ENCODE assay signal across 1 cellular context in the genomic region with DNA sequence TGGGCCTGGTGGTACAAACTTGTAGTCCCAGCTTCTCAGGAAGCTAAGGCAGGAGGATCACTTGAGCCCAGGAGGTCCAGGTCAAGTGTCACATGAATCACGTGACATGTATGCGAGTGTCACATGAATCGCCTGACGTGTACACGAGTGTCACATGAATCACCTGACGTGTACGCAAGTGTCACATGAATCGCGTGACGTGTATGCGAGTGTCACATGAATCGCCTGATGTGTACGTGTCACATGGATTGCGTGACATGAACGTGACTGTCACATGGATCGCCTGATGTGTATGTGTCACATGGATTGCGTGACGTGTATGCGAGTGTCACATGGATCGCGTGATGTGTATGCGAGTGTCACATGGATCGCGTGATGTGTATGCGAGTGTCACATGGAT.
A peak's percentile ranks its signal among the peaks of the same experiment; 100 is the strongest.
TF ChIP-seq lines count a peak whose summit lies in the region.

No MANE protein-coding gene starts in this region.

TF ChIP-seq in HepG2, 621 proteins besides CTCF, POLR2A, EP300 and RAD21 (continued from another document):
- no peak for TF ChIP-seq ZNF816 (CRISPR knock-in tag; IDR thresholded peaks at IDR 0.05; ENCODE audit: borderline replicate concordance)
- TF ChIP-seq PBX3 (CRISPR knock-in tag; IDR thresholded peaks at IDR 0.05; ENCODE audit: borderline replicate concordance), result no peak
- TF ChIP-seq ZNF30 (CRISPR knock-in tag; IDR thresholded peaks at IDR 0.05), result no peak
- no peak for TF ChIP-seq SKI (IDR thresholded peaks at IDR 0.05; ENCODE audit: partially characterized antibody)
- no peak for TF ChIP-seq E2F1 (CRISPR knock-in tag; IDR thresholded peaks at IDR 0.05)
- no peak for TF ChIP-seq ZNF724P (CRISPR knock-in tag; IDR thresholded peaks at IDR 0.05; ENCODE audit: borderline replicate concordance)
- TF ChIP-seq ZNF430 (CRISPR knock-in tag; IDR thresholded peaks at IDR 0.05), result no peak
- peak; percentile 58; the same call in 1 of the 2 replicates for TF ChIP-seq CREB1 (IDR thresholded peaks at IDR 0.05)
- no peak for TF ChIP-seq CREB1 (CRISPR knock-in tag; IDR thresholded peaks at IDR 0.05)
- no peak for TF ChIP-seq PPARG (CRISPR knock-in tag; conservative IDR thresholded peaks at IDR 0.05)
- TF ChIP-seq RBFOX2 (IDR thresholded peaks at IDR 0.05; ENCODE audit: low read depth, low read length), result no peak
- no peak for TF ChIP-seq MED8 (CRISPR knock-in tag; IDR thresholded peaks at IDR 0.05; ENCODE audit: insufficient replicate concordance)
- TF ChIP-seq, protein P1, sequence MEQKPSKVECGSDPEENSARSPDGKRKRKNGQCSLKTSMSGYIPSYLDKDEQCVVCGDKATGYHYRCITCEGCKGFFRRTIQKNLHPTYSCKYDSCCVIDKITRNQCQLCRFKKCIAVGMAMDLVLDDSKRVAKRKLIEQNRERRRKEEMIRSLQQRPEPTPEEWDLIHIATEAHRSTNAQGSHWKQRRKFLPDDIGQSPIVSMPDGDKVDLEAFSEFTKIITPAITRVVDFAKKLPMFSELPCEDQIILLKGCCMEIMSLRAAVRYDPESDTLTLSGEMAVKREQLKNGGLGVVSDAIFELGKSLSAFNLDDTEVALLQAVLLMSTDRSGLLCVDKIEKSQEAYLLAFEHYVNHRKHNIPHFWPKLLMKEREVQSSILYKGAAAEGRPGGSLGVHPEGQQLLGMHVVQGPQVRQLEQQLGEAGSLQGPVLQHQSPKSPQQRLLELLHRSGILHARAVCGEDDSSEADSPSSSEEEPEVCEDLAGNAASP (CRISPR knock-in tag; IDR thresholded peaks at IDR 0.05; ENCODE audit: borderline replicate concordance), result no peak
